In genomic region chr4:101584306-101584705, GRCh38 we compare ENCODE assay signal across 25 cellular contexts.
"Had no signal": no experiment of that assay in that cellular context is flagged by ENCODE, and none has a peak within 500 bp of the region (broad histone marks: within the 10 kb centered on the region; RNA-seq: fewer than 3 reads in every experiment).

No MANE protein-coding gene starts in this region.

- H3K4me1 Mint-ChIP-seq: activated CD4-positive, alpha-beta memory T cell treated with anti-CD3 and anti-CD28 coated beads, Interleukin-2, amount 10 ng/mL, durations not matched to agents 7 days and 5 days; activated CD4-positive, alpha-beta T cell treated with anti-CD3 and anti-CD28 coated beads, Interleukin-2, amount 10 ng/mL, durations not matched to agents 7 days and 5 days; activated naive CD8-positive, alpha-beta T cell treated with anti-CD3 and anti-CD28 coated beads, Interleukin-2, amount 10 ng/mL, durations not matched to agents 7 days and 5 days; IgD-negative memory B cell; T-cell had no signal

- H3K36me3 ChIP-seq: adrenal gland had no signal

- H3K27ac Mint-ChIP-seq: activated CD4-positive, alpha-beta memory T cell treated with anti-CD3 and anti-CD28 coated beads, Interleukin-2, amount 10 ng/mL, durations not matched to agents 7 days and 5 days; activated CD4-positive, alpha-beta T cell treated with anti-CD3 and anti-CD28 coated beads, Interleukin-2, amount 10 ng/mL, durations not matched to agents 7 days and 5 days; activated naive CD8-positive, alpha-beta T cell treated with anti-CD3 and anti-CD28 coated beads, Interleukin-2, amount 10 ng/mL, durations not matched to agents 7 days and 5 days; activated T-helper 2 cell treated with anti-CD3 and anti-CD28 coated beads, Interferon-gamma antibody, Interleukin-2, Interleukin-4, amounts not matched to agents 10 μg/mL and 5 μg/mL and 100 μg/mL, durations not matched to agents 14 hours and 24 hours and 36 hours; IgD-negative memory B cell; T-cell had no signal

- H3K36me3 Mint-ChIP-seq: activated naive CD8-positive, alpha-beta T cell treated with anti-CD3 and anti-CD28 coated beads, Interleukin-2, amount 10 ng/mL, durations not matched to agents 7 days and 5 days; IgD-negative memory B cell; T-cell had no signal

- H3K4me1 ChIP-seq: adrenal gland had no signal

- H3K27me3 Mint-ChIP-seq: IgD-negative memory B cell had no signal

- H3K9me3 ChIP-seq: adrenal gland had no signal

- H3K4me3 ChIP-seq: adrenal gland had no signal

- ATAC-seq: T-cell had no signal

- H3K27ac ChIP-seq: adrenal gland, VCaP had no signal

- H3K4me3 Mint-ChIP-seq: activated CD4-positive, alpha-beta memory T cell treated with anti-CD3 and anti-CD28 coated beads, Interleukin-2, amount 10 ng/mL, durations not matched to agents 7 days and 5 days; activated CD4-positive, alpha-beta T cell treated with anti-CD3 and anti-CD28 coated beads, Interleukin-2, amount 10 ng/mL, durations not matched to agents 7 days and 5 days; activated naive CD8-positive, alpha-beta T cell treated with anti-CD3 and anti-CD28 coated beads, Interleukin-2, amount 10 ng/mL, durations not matched to agents 7 days and 5 days; IgD-negative memory B cell; T-cell had no signal

- DNase-seq: activated CD4-positive, alpha-beta memory T cell treated with anti-CD3 and anti-CD28 coated beads, Interleukin-2, amount 10 ng/mL, durations not matched to agents 7 days and 5 days; activated CD4-positive, alpha-beta T cell treated with anti-CD3 and anti-CD28 coated beads, Interleukin-2, amount 10 ng/mL, durations not matched to agents 7 days and 5 days; activated CD4-positive, CD25-positive, alpha-beta regulatory T cell; activated gamma-delta T cell treated with Interleukin-2 at 50 U/mL for 16 hours; activated naive CD4-positive, alpha-beta T cell treated with anti-CD3 and anti-CD28 coated beads, Interleukin-2, amount 50 U/mL, for 16 hours; activated naive CD8-positive, alpha-beta T cell treated with anti-CD3 and anti-CD28 coated beads, Interleukin-2, amount 10 ng/mL, durations not matched to agents 7 days and 5 days; activated T-cell treated with anti-CD3 and anti-CD28 coated beads for 4 hours; activated T-cell treated with anti-CD3 and anti-CD28 coated beads, Interleukin-2, amount 50 U/mL, for 48 hours; adrenal gland; anterior cingulate cortex; KG1; MM.1S; NCI-H1105 treated with DMSO at 0.1 percent for 48 hours; NCI-H1436 treated with DMSO at 0.1 percent for 48 hours; NCI-H187; NCI-H2081; NCI-H510A treated with DMSO at 0.1 percent for 48 hours; NCI-H69; SHP77 treated with DMSO at 0.1 percent for 48 hours; T-cell; T-helper 2 cell; T1000 had no signal
